25 cellular contexts compared by ENCODE assay signal in the genomic region with DNA sequence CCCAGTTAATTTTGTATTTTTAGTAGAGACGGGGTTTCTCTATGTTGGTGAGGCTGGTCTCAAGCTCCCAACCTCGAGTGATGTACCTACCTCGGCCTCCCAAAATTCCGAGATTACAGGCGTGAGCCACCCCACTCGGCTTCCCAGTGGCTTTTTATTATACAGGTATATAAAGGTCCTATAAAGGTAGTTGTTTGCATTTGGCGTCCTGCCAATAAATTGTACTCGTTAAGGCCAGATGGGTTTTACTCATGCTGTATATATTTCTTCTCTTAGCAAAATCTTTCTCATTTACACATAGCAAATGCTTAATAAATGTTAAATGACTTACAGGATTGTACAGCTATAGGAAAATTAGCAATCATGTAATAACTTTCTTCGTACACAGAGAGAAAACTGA. TPM values are rescaled to one million over a fixed set of nuclear protein-coding genes. Genes with fewer than 3 reads are reported as not detected.
"Had no signal": no experiment of that assay in that cellular context is flagged by ENCODE, and none has a peak within 500 bp of the region (broad histone marks: within the 10 kb centered on the region; RNA-seq: fewer than 3 reads in every experiment).

No MANE protein-coding gene starts in this region.

- DNase-seq: activated CD4-positive, alpha-beta T cell treated with anti-CD3 and anti-CD28 coated beads, Interleukin-2, amount 10 ng/mL, durations not matched to agents 24 days and 14 days; activated CD4-positive, alpha-beta T cell treated with anti-CD3 and anti-CD28 coated beads, Interleukin-2, amount 50 U/mL, for 48 hours; activated CD4-positive, CD25-positive, alpha-beta regulatory T cell treated with anti-CD3 and anti-CD28 coated beads, Interleukin-2, amount 50 U/mL, for 72 hours; activated CD8-positive, alpha-beta memory T cell treated with anti-CD3 and anti-CD28 coated beads, Interleukin-2, amount 10 ng/mL, durations not matched to agents 7 days and 5 days; activated effector memory CD4-positive, alpha-beta T cell treated with Interleukin-2 at 50 U/mL for 16 hours; activated naive CD4-positive, alpha-beta T cell; activated T-cell treated with anti-CD3 and anti-CD28 coated beads, Interleukin-2, amount 50 U/mL, for 24 hours; aorta; caudate nucleus; NCI-H1092; NCI-H1417 treated with DMSO at 0.1 percent for 48 hours; NCI-H1694; NCI-H2029; NCI-H82; PC-3; SHP77; SW 1271 had no signal

- ATAC-seq: activated CD8-positive, alpha-beta memory T cell treated with anti-CD3 and anti-CD28 coated beads, Interleukin-2, amount 10 ng/mL, durations not matched to agents 7 days and 5 days; PC-3; SK-N-SH treated with all-trans-retinoic acid at 6 μM for 48 hours had no signal

- H3K36me3 ChIP-seq: breast epithelium, SJSA1 had no signal

- H3K9ac ChIP-seq: KMS-11 had no signal

- H3K27me3 ChIP-seq: breast epithelium, SJSA1 had no signal

- H3K4me3 ChIP-seq: breast epithelium, SJSA1 had no signal

- H3K4me2 ChIP-seq: KMS-11 had no signal

- H3K27ac ChIP-seq: breast epithelium, KMS-11, SJSA1 had no signal

- H3K4me1 ChIP-seq: breast epithelium had no signal

RNA-seq across cellular contexts. Expression of a gene that starts 20.9 kb away (rescaled TPM):
- total RNA-seq: activated CD4-positive, alpha-beta T cell treated with anti-CD3 and anti-CD28 coated beads, Interleukin-2, amount 10 ng/mL, durations not matched to agents 24 days and 14 days; activated CD8-positive, alpha-beta memory T cell treated with anti-CD3 and anti-CD28 coated beads, Interleukin-2, amount 10 ng/mL, durations not matched to agents 7 days and 5 days; activated T-helper 1 cell treated with anti-CD3 and anti-CD28 coated beads, Interleukin-12 subunit alpha, Interleukin-12 subunit beta, Interleukin-2, Interleukin-4 antibody, amounts not matched to agents 30 ng/mL and 10 ng/mL and 1 ng/mL, durations not matched to agents 14 hours and 24 hours and 36 hours; MCF 10A; NCI-H460; PC-3; T-helper 1 cell treated with Interleukin-12 subunit alpha and Interleukin-12 subunit beta and Interleukin-4 antibody, amounts not matched to agents 30 ng/mL and 1 ng/mL, for 36 hours had no signal
